2 cellular contexts compared by ENCODE assay signal in genomic region chr3:107394502-107394901, GRCh38.
TF ChIP-seq lines count a peak whose summit lies in the region.

No MANE protein-coding gene starts in this region.

TF ChIP-seq in SK-N-SH treated with all-trans-retinoic acid at 6 μM for 48 hours, 23 proteins besides CTCF, POLR2A, EP300 and RAD21 (continued from another document):
- TF ChIP-seq SNAI2 (CRISPR knock-in tag; IDR thresholded peaks at IDR 0.05) (no peak), CSRNP3 (CRISPR knock-in tag; IDR thresholded peaks at IDR 0.05) (no peak), ESRRG (CRISPR knock-in tag; IDR thresholded peaks at IDR 0.05) (no peak), ZC3H10 (CRISPR knock-in tag; IDR thresholded peaks at IDR 0.05) (no peak), ARNTL (CRISPR knock-in tag; IDR thresholded peaks at IDR 0.05; ENCODE audit: borderline replicate concordance, low read depth) (no peak), CSDC2 (CRISPR knock-in tag; IDR thresholded peaks at IDR 0.05) (no peak), ZNF8 (CRISPR knock-in tag; IDR thresholded peaks at IDR 0.05) (no peak), PPARA (CRISPR knock-in tag; IDR thresholded peaks at IDR 0.05; ENCODE audit: borderline replicate concordance) (no peak), TSHZ2 (CRISPR knock-in tag; IDR thresholded peaks at IDR 0.05) (no peak), RARB (CRISPR knock-in tag; IDR thresholded peaks at IDR 0.05) (no peak), GLIS3 (CRISPR knock-in tag; IDR thresholded peaks at IDR 0.05) (no peak), ZFP30 (CRISPR knock-in tag; IDR thresholded peaks at IDR 0.05) (no peak), POU6F1 (CRISPR knock-in tag; IDR thresholded peaks at IDR 0.05; ENCODE audit: borderline replicate concordance, low read depth) (no peak)

TF ChIP-seq in SK-N-SH, 30 proteins besides CTCF, POLR2A, EP300 and RAD21 (continued from another document):
- no peak for TF ChIP-seq ZBTB33 (IDR thresholded peaks at IDR 0.05; ENCODE audit: borderline replicate concordance, low read depth)
- no peak for TF ChIP-seq MAX (IDR thresholded peaks at IDR 0.05; ENCODE audit: low read depth)
- no peak for TF ChIP-seq TEAD4 (IDR thresholded peaks at IDR 0.05; ENCODE audit: borderline replicate concordance, insufficient read depth)
- TF ChIP-seq RXRA (IDR thresholded peaks at IDR 0.05; ENCODE audit: borderline replicate concordance, low read depth), result no peak
- no peak for TF ChIP-seq MXI1 (IDR thresholded peaks at IDR 0.05; ENCODE audit: low read depth, low read length)
- no peak for TF ChIP-seq FOXM1 (IDR thresholded peaks at IDR 0.05; ENCODE audit: low read depth)
- no peak for TF ChIP-seq YY1 (IDR thresholded peaks at IDR 0.05; ENCODE audit: low read depth)
- no peak for TF ChIP-seq USF1 (IDR thresholded peaks at IDR 0.05; ENCODE audit: borderline replicate concordance, low read depth)
